ENCODE assay signal across 8 cellular contexts in genomic region chr11:47553417-47553746, GRCh38. TPM values are rescaled to one million over a fixed set of nuclear protein-coding genes. Genes with fewer than 3 reads are reported as not detected.
DNase-seq lines count a peak whose midpoint lies in the region; ATAC-seq, FAIRE-seq and TF ChIP-seq lines count a peak whose summit lies in the region.

No MANE protein-coding gene starts in this region.

- ATAC-seq in GM19395 (IDR thresholded peaks at IDR 0.05; ENCODE audit: unreplicated experiment) (peak; percentile 29), HG03432 (IDR thresholded peaks at IDR 0.05; ENCODE audit: unreplicated experiment) (peak; percentile 22)

- TF ChIP-seq CTCF in AG09309 (IDR thresholded peaks at IDR 0.05; ENCODE audit: control insufficient read depth, insufficient read depth, low read depth, low read length, missing control alignments), result no peak
- no peak for TF ChIP-seq CTCF in kidney (IDR thresholded peaks at IDR 0.05; ENCODE audit: borderline replicate concordance, extremely low read depth, insufficient read depth)

- H3K36me3 ChIP-seq in adipocyte (ENCODE audit: control insufficient read depth, insufficient read depth, low read length, severe bottlenecking) (no peaks in the 10 kb centered on the region), kidney (ENCODE audit: control insufficient read depth in 1 of 2, insufficient read depth in 2 of 2, low read length in 2 of 2) (no peaks in the 10 kb centered on the region)

- H3K27ac ChIP-seq in kidney (ENCODE audit: low read depth in 2 of 2, low read length in 2 of 2) (no peak overlapping the region), temporal lobe (ENCODE audit: low read depth, low read length) (peak overlapping the region; percentile 86)

- H3K4me1 ChIP-seq in adipocyte (ENCODE audit: control insufficient read depth, insufficient read depth, low read length) (peaks cover 14% of the 10 kb centered on the region), kidney (ENCODE audit: control insufficient read depth in 1 of 2, insufficient read depth in 1 of 2, low read depth in 1 of 2, low read length in 2 of 2) (peaks cover 9 to 17% of the 10 kb centered on the region in 2 donors)

- intact Hi-C loops in kidney (cut with DNase I), result no loop called here

- no peaks in the 10 kb centered on the region for H3K9me3 ChIP-seq in adipocyte (ENCODE audit: control insufficient read depth, low read length)
- H3K9me3 ChIP-seq in kidney (ENCODE audit: control insufficient read depth in 1 of 2, low read length in 2 of 2), result no peaks in the 10 kb centered on the region

- H3K9ac ChIP-seq in adipocyte (ENCODE audit: low read length) (peak overlapping the region; percentile 99), kidney (ENCODE audit: low read length in 2 of 2) (peak overlapping the region; percentile 71)

- DNase-seq in AG09309 (ENCODE audit: low read depth) (no peak), adipocyte (ENCODE audit: low read depth) (no peak), kidney (no peak), GM19240 (ENCODE audit: insufficient read length, low spot score) (no peak)
- DNase-seq in activated CD8-positive, alpha-beta memory T cell treated with anti-CD3 and anti-CD28 coated beads, Interleukin-2, amount 50 U/mL, for 48 hours, result no peak

- FAIRE-seq in kidney (lab: Jason Lieb, UNC), result no peak

- H3K4me3 ChIP-seq in AG09309 (ENCODE audit: control insufficient read depth, low read depth, low read length) (peak overlapping the region; percentile 54), adipocyte (ENCODE audit: low read length) (peak overlapping the region; percentile 92), kidney (ENCODE audit: low read length in 2 of 2) (peak overlapping the region; percentile 58 to 92)

- H3K27me3 ChIP-seq in adipocyte (replicated peaks; ENCODE audit: control insufficient read depth, insufficient read depth, low read length), result no peaks in the 10 kb centered on the region

RNA-seq across cellular contexts. Expression of gene CELF1, which starts 0.5 kb away (rescaled TPM):
- total RNA-seq in kidney, result 115 TPM
- 30.8 TPM for polyA plus RNA-seq in kidney (ENCODE audit: insufficient read depth, low read depth, low replicate concordance)
- total RNA-seq in temporal lobe, result 175 TPM

RNA-seq across cellular contexts. Expression of gene PTPMT1, which starts 12.0 kb away (rescaled TPM):
- total RNA-seq in kidney (34.6 TPM), temporal lobe (16.2 TPM)
- polyA plus RNA-seq in kidney (ENCODE audit: insufficient read depth, low read depth, low replicate concordance), result 90.3 TPM

RNA-seq across cellular contexts. Expression of gene KBTBD4, which starts 25.4 kb away (rescaled TPM):
- total RNA-seq in kidney (20.1 TPM), temporal lobe (24.6 TPM)
- 16.7 TPM for polyA plus RNA-seq in kidney (ENCODE audit: insufficient read depth, low read depth, low replicate concordance)

RNA-seq across cellular contexts. Expression of gene NDUFS3, which starts 25.5 kb away (rescaled TPM):
- total RNA-seq in kidney (85.8 TPM), temporal lobe (42.3 TPM)
- polyA plus RNA-seq in kidney (ENCODE audit: insufficient read depth, low read depth, low replicate concordance), result 368 TPM

RNA-seq across cellular contexts. Expression of gene FAM180B, which starts 33.1 kb away (rescaled TPM):
- total RNA-seq in kidney, result not detected
- polyA plus RNA-seq in kidney (ENCODE audit: insufficient read depth, low read depth, low replicate concordance), result not detected
- total RNA-seq in temporal lobe, result 0.25 TPM
